ENCODE assay signal across 8 cellular contexts in the genomic region with DNA sequence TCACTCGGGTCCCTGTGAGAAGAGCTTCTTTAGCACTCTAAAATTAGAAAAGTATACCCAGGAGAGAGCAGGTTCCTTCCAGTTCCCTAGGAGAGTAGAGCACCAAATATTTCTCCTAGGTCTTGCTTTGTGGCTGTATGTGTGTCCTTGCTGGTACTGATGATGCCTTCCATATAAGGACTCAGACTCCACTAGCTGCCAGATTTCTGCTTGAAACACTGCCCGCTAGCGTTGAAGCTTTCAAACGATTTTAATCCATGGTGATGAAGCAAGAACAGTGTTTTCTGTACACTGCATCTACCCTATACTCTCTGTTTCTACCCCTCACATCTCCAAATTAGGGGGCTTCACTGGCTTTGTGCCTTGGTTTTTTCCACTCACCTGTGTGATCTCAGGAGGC. TPM values are rescaled to one million over a fixed set of nuclear protein-coding genes. Genes with fewer than 3 reads are reported as not detected.
A peak's percentile ranks its signal among the peaks of the same experiment; 100 is the strongest.
DNase-seq lines count a peak whose midpoint lies in the region; ATAC-seq and TF ChIP-seq lines count a peak whose summit lies in the region.

No MANE protein-coding gene starts in this region.

- H3K9me3 ChIP-seq in MG63 (no peaks in the 10 kb centered on the region), hepatocyte (ENCODE audit: low read depth) (no peaks in the 10 kb centered on the region)

- DNase-seq in activated CD4-positive, alpha-beta T cell treated with anti-CD3 and anti-CD28 coated beads for 36 hours = peak; percentile 46
- DNase-seq in activated CD4-positive, alpha-beta T cell treated with anti-CD3 and anti-CD28 coated beads for 1 hour = no peak
- DNase-seq in MG63 = peak; percentile 44
- DNase-seq in hepatocyte (ENCODE audit: low spot score) = no peak
- DNase-seq in effector CD4-positive, alpha-beta T cell = no peak
- DNase-seq in stimulated activated CD4-positive, alpha-beta T cell treated with anti-CD3 and anti-CD28 coated beads, Interleukin-12 subunit alpha, Interleukin-12 subunit beta, amount 100 ng/mL, for 4 hours = no peak
- no peak for DNase-seq in islet precursor cell

- H3K4me1 Mint-ChIP-seq in activated CD4-positive, alpha-beta T cell treated with anti-CD3 and anti-CD28 coated beads for 36 hours = peaks cover 34% of the 10 kb centered on the region

- H4K20me1 ChIP-seq in hepatocyte (ENCODE audit: insufficient read depth, poor library complexity, severe bottlenecking) = no peaks in the 10 kb centered on the region

- 86% methylated on average over 4 of the region's 4 CpGs for WGBS in hepatocyte (ENCODE audit: low lambda C conversion rate, missing lambda C conversion rate)

- H3K4me3 ChIP-seq in MG63 (peak overlapping the region; percentile 9; the same call in 1 of the 2 replicates), WI38 (ENCODE audit: low read depth, low read length) (peak overlapping the region; percentile 49), hepatocyte (no peak overlapping the region)

- peak overlapping the region; percentile 66 for H3K27ac Mint-ChIP-seq in activated CD4-positive, alpha-beta T cell treated with anti-CD3 and anti-CD28 coated beads for 36 hours

- no peaks in the 10 kb centered on the region for H3K27me3 ChIP-seq in MG63
- H3K27me3 ChIP-seq in hepatocyte = no peaks in the 10 kb centered on the region

- intact Hi-C loops in activated CD4-positive, alpha-beta T cell treated with anti-CD3 and anti-CD28 coated beads for 36 hours (cut with DNase I, micrococcal nuclease) = loop anchor here (2.0 to 10.0 kb wide), 7 partner anchors 293 to 1356 kb away; a partner anchor contains a TSS

- peak overlapping the region; percentile 93 for H3K27ac ChIP-seq in hepatocyte

- H3K36me3 Mint-ChIP-seq in activated CD4-positive, alpha-beta T cell treated with anti-CD3 and anti-CD28 coated beads for 36 hours (ENCODE audit: low read depth) = peaks cover 11% of the 10 kb centered on the region

- peak; percentile 4 for ATAC-seq in activated CD4-positive, alpha-beta T cell treated with anti-CD3 and anti-CD28 coated beads for 36 hours

- POLR2A ChIA-PET in activated CD4-positive, alpha-beta T cell treated with anti-CD3 and anti-CD28 coated beads for 36 hours (lab: Charles Lee) = no interaction called here

- H2AFZ ChIP-seq in hepatocyte = no peak overlapping the region

- H3K9me3 Mint-ChIP-seq in activated CD4-positive, alpha-beta T cell treated with anti-CD3 and anti-CD28 coated beads for 36 hours (ENCODE audit: low read depth) = no peaks in the 10 kb centered on the region

- H3K4me3 Mint-ChIP-seq in activated CD4-positive, alpha-beta T cell treated with anti-CD3 and anti-CD28 coated beads for 36 hours = peak overlapping the region; percentile 88

- peaks cover 9% of the 10 kb centered on the region for H3K4me1 ChIP-seq in hepatocyte (ENCODE audit: insufficient read depth)

- no peaks in the 10 kb centered on the region for H3K9me2 ChIP-seq in hepatocyte (replicated peaks; ENCODE audit: insufficient read depth)

- peaks cover 14% of the 10 kb centered on the region for H3K79me2 ChIP-seq in hepatocyte

- peaks cover 7% of the 10 kb centered on the region for H3K36me3 ChIP-seq in MG63
- H3K36me3 ChIP-seq in hepatocyte (replicated peaks; ENCODE audit: insufficient read depth, low read depth) = no peaks in the 10 kb centered on the region

- CTCF ChIA-PET in activated CD4-positive, alpha-beta T cell treated with anti-CD3 and anti-CD28 coated beads for 36 hours (lab: Charles Lee) = interaction anchor here (0.7 to 0.8 kb wide), 2 partner anchors 11 to 18 kb away, joined by 3 read pairs; no protein-coding TSS in a partner anchor

- no peaks in the 10 kb centered on the region for H3K27me3 Mint-ChIP-seq in activated CD4-positive, alpha-beta T cell treated with anti-CD3 and anti-CD28 coated beads for 36 hours

- H3K4me2 ChIP-seq in hepatocyte = peak overlapping the region; percentile 84

- TF ChIP-seq CTCF in WI38 (IDR thresholded peaks at IDR 0.05; ENCODE audit: low read depth, low read length) (no peak), hepatocyte (IDR thresholded peaks at IDR 0.05; ENCODE audit: poor library complexity) (peak; percentile 2)

RNA-seq across cellular contexts. Expression of a gene that starts 2.4 kb away (rescaled TPM):
- total RNA-seq in activated CD4-positive, alpha-beta T cell treated with anti-CD3 and anti-CD28 coated beads for 36 hours = 10 to 100 TPM; 78.4 to 84.5 TPM
- 10.7 and 17.7 TPM in 2 replicates for total RNA-seq in MG63 (2014; rRNA removed; shearing (Covaris generic); ENCODE audit: low replicate concordance)
- 11.8 and 12.0 TPM in 2 replicates for total RNA-seq in hepatocyte
- 11.5 and 16.6 TPM in 2 replicates for polyA plus RNA-seq in hepatocyte

Comparison
In these comparisons a context has a peak if more than half of its experiments do, and no peak if none do; other contexts are left out.
1. DNase-seq: peak in activated CD4-positive, alpha-beta T cell treated with anti-CD3 and anti-CD28 coated beads for 36 hours (single experiment) and MG63 (single experiment); none in activated CD4-positive, alpha-beta T cell treated with anti-CD3 and anti-CD28 coated beads for 1 hour (single experiment), hepatocyte (single experiment), effector CD4-positive, alpha-beta T cell (single experiment), stimulated activated CD4-positive, alpha-beta T cell treated with anti-CD3 and anti-CD28 coated beads, Interleukin-12 subunit alpha, Interleukin-12 subunit beta, amount 100 ng/mL, for 4 hours (single experiment) and islet precursor cell (single experiment).